In the genomic region with DNA sequence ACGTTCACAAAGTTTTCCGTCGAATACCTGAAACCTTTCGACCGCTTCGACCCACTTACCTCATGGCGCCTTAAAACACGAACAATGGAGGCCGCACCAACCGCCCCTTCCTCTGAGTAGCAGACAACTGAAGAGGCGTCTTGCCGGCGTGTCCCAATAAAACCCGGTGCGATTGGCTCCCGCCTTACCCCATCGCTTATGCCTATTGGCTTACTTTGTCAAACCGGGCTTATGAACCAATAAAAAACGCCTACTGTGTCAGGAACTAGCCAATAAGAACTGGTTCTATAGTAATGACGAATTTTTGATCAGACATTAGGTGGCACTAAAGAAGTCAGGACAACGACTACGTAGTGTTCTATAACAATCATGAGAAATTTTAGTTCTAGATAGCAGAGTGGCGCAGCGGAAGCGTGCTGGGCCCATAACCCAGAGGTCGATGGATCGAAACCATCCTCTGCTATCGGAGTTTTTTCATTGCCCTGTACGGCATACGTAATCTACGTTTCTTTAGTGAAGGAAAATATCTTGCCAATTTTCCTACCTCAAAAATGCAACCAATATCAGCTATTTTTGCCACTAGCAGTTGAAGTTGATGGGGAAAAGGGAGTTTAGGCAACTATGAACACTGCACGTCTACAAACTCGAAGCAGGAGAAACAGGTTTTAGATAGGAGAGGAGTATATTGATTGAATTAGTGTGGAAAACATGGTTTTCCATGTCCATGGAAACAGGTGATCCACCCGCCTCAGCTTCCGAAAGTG, we compare ENCODE assay signal across 8 cellular contexts. TPM values are rescaled to one million over a fixed set of nuclear protein-coding genes. Genes with fewer than 3 reads are reported as not detected.
DNase-seq lines count a peak whose midpoint lies in the region; ATAC-seq and TF ChIP-seq lines count a peak whose summit lies in the region.

Gene ILF2 (minus strand): TSS at position 135 of the 764 bp plus-strand sequence. CDS start 71 bp downstream, at position 64.

- in situ Hi-C loops in GM13977 (cut with MboI; ENCODE audit: low pct_unique_long_range_greater_than_20kb, low sequenced_read_pairs, unreplicated experiment) = loop anchor here (10.0 kb wide), 2 partner anchors 74 to 314 kb away; partner anchors contain the start of gene RAB13

- peaks cover 0 to 20% of the 10 kb centered on the region in 2 donors for H3K4me1 ChIP-seq in right atrium auricular region
- H3K4me1 ChIP-seq in psoas muscle = peaks cover 13% of the 10 kb centered on the region
- peaks cover 7 to 9% of the 10 kb centered on the region in 2 donors for H3K4me1 ChIP-seq in uterus

- ATAC-seq in HG02884 (IDR thresholded peaks at IDR 0.05; ENCODE audit: unreplicated experiment) = peak; percentile 94
- ATAC-seq in psoas muscle = peak; percentile 92 to 96 (median 94)

- peak; percentile 96 for DNase-seq in GM13977 (ENCODE audit: low spot score)
- peak; percentile 99 for DNase-seq in NCI-H146 treated with DMSO at 0.1 percent for 48 hours (lab: John Stamatoyannopoulos, UW; ENCODE audit: unreplicated experiment)
- DNase-seq in right atrium auricular region (ENCODE audit: low spot score) = peak; percentile 99
- peak; percentile 96 to 99 for DNase-seq in psoas muscle
- DNase-seq in uterus = peak; percentile 98

- H3K36me3 ChIP-seq in right atrium auricular region = peaks cover 33% of the 10 kb centered on the region
- H3K36me3 ChIP-seq in psoas muscle (ENCODE audit: insufficient read depth in 1 of 2, low read depth in 1 of 2) = peaks cover 6 to 38% of the 10 kb centered on the region in 2 donors
- H3K36me3 ChIP-seq in uterus = no peaks in the 10 kb centered on the region

- peak within 1 kb of the TSS; percentile 86 to 91 for H3K4me3 ChIP-seq in right atrium auricular region
- peak within 1 kb of the TSS; percentile 89 for H3K4me3 ChIP-seq in psoas muscle
- peak within 1 kb of the TSS; percentile 90 to 97 for H3K4me3 ChIP-seq in uterus

- TF ChIP-seq CTCF in GM13977 (IDR thresholded peaks at IDR 0.05; ENCODE audit: extremely low read depth, insufficient read depth, missing control alignments) (peak; percentile 33), right atrium auricular region (IDR thresholded peaks at IDR 0.05) (no peak), psoas muscle (IDR thresholded peaks at IDR 0.05) (peak; percentile 12), uterus (IDR thresholded peaks at IDR 0.05) (peak in 1 of 4 experiments; percentile 15)

- peak; percentile 87 to 90 for TF ChIP-seq POLR2A in uterus (IDR thresholded peaks at IDR 0.05)

- WGBS in psoas muscle, 3 donors = 0% methylated on average over 35 of the region's 35 CpGs

- H3K27ac ChIP-seq in angular gyrus (ENCODE audit: low read depth, low read length) (peak within 1 kb of the TSS; percentile 62), right atrium auricular region (peak within 1 kb of the TSS; percentile 88 to 90), psoas muscle (peak within 1 kb of the TSS; percentile 88), uterus (peak within 1 kb of the TSS; percentile 93 to 97)

- H3K27me3 ChIP-seq in right atrium auricular region (no peaks in the 10 kb centered on the region), psoas muscle (ENCODE audit: insufficient read depth in 3 of 3, low read length in 2 of 3) (no peaks in the 10 kb centered on the region), uterus (no peaks in the 10 kb centered on the region)

- intact Hi-C loops in T-helper 1 cell treated with Interleukin-12 subunit alpha and Interleukin-12 subunit beta and Interleukin-4 antibody, amounts not matched to agents 30 ng/mL and 1 ng/mL, for 36 hours (cut with micrococcal nuclease) = loop anchor here (1.0 to 5.0 kb wide), 17 partner anchors 13 to 656 kb away; partner anchors contain the start of genes ATP8B2, CHTOP, CREB3L4 and HAX1
- intact Hi-C loops in psoas muscle (cut with DNase I) (loop anchor here (5.0 to 10.0 kb wide), 3 partner anchors 99 to 314 kb away; partner anchors contain the start of genes DENND4B (in 1 of the 2) and RAB13 (in 1 of the 2)), uterus (cut with DNase I; ENCODE audit: low total_unique reads) (loop anchor here (10.0 kb wide), 1 partner anchor 314 kb away; the partner anchor contains the start of gene RAB13)

- H3K9me3 ChIP-seq in right atrium auricular region (no peaks in the 10 kb centered on the region), psoas muscle (no peaks in the 10 kb centered on the region), uterus (no peaks in the 10 kb centered on the region)

RNA-seq across cellular contexts. Expression of gene ILF2, which starts in this region (rescaled TPM):
- 184 and 186 TPM in 2 replicates for total RNA-seq in T-helper 1 cell treated with Interleukin-12 subunit alpha and Interleukin-12 subunit beta and Interleukin-4 antibody, amounts not matched to agents 30 ng/mL and 1 ng/mL, for 36 hours
- 10 to 100 TPM; 69.2 to 80.9 TPM for total RNA-seq in right atrium auricular region
- 100 to 1,000 TPM in 1 of 4 donors, 10 to 100 TPM in 3; 71.7 to 102 (median 98.2) TPM for total RNA-seq in psoas muscle
- polyA plus RNA-seq in psoas muscle = 100 to 1,000 TPM in 2 of 3 donors, 10 to 100 TPM in 1; 82.4 to 158 (median 142) TPM
- 100 to 1,000 TPM in 3 of 4 donors, 10 to 100 TPM in 1; 82.7 to 252 (median 111) TPM for total RNA-seq in uterus

Comparison
In these comparisons a context has a peak if more than half of its experiments do, and no peak if none do; other contexts are left out.
1. Peak in every context shown above with its lines: DNase-seq, ATAC-seq, H3K4me3 ChIP-seq and H3K27ac ChIP-seq.
2. CTCF ChIP-seq: peak in GM13977 (single experiment) and psoas muscle (single experiment); none in right atrium auricular region (0 of 2).